Comparison of ENCODE assay signal across 11 cellular contexts in genomic region chr10:58775960-58776574, GRCh38.
DNase-seq lines count a peak whose midpoint lies in the region; ATAC-seq and TF ChIP-seq lines count a peak whose summit lies in the region.
"Had no signal": no experiment of that assay in that cellular context is flagged by ENCODE, and none has a peak within 500 bp of the region (broad histone marks: within the 10 kb centered on the region; RNA-seq: fewer than 3 reads in every experiment).

No MANE protein-coding gene starts in this region.

- peak; percentile 16 for DNase-seq in BE2C
- peak; percentile 80 for DNase-seq in RPMI7951 (ENCODE audit: low read depth)
- peak; percentile 53 for DNase-seq in fibroblast of peridontal ligament (ENCODE audit: extremely low read depth)
- DNase-seq in ascending aorta (ENCODE audit: low spot score in 2 of 2) = no peak
- no peak for DNase-seq in activated T-cell treated with anti-CD3 and anti-CD28 coated beads, Interleukin-2, amount 50 U/mL, for 4 hours
- no peak for DNase-seq in NCI-H2029 treated with DMSO at 0.1 percent for 48 hours (lab: John Stamatoyannopoulos, UW)
- DNase-seq: amniotic stem cell; CD4-positive, CD25-positive, alpha-beta regulatory T cell; NCI-H1694 had no signal

- peaks cover 73% of the 10 kb centered on the region for H3K4me1 Mint-ChIP-seq in nephron
- no peaks in the 10 kb centered on the region for H3K4me1 Mint-ChIP-seq in activated T-cell treated with anti-CD3 and anti-CD28 coated beads, Interleukin-2, amount 50 U/mL, for 4 hours (ENCODE audit: low read depth)
- H3K4me1 Mint-ChIP-seq: CD4-positive, CD25-positive, alpha-beta regulatory T cell had no signal

- H3K9me3 ChIP-seq in BE2C (no peaks in the 10 kb centered on the region), ascending aorta (no peaks in the 10 kb centered on the region)

- H3K27me3 ChIP-seq in BE2C = no peaks in the 10 kb centered on the region
- no peaks in the 10 kb centered on the region for H3K27me3 ChIP-seq in ascending aorta

- intact Hi-C loops in ascending aorta (cut with DNase I) = no loop called here

- no peaks in the 10 kb centered on the region for H3K27me3 Mint-ChIP-seq in nephron (ENCODE audit: low read depth)
- peaks cover 2% of the 10 kb centered on the region for H3K27me3 Mint-ChIP-seq in activated T-cell treated with anti-CD3 and anti-CD28 coated beads, Interleukin-2, amount 50 U/mL, for 4 hours (ENCODE audit: low read depth)
- H3K27me3 Mint-ChIP-seq: CD4-positive, CD25-positive, alpha-beta regulatory T cell had no signal

- no peaks in the 10 kb centered on the region for H3K9me3 Mint-ChIP-seq in nephron
- no peaks in the 10 kb centered on the region for H3K9me3 Mint-ChIP-seq in activated T-cell treated with anti-CD3 and anti-CD28 coated beads, Interleukin-2, amount 50 U/mL, for 4 hours

- H3K36me3 ChIP-seq in BE2C (no peaks in the 10 kb centered on the region), ascending aorta (no peaks in the 10 kb centered on the region)

- H3K4me3 Mint-ChIP-seq in nephron = no peak overlapping the region
- no peak overlapping the region for H3K4me3 Mint-ChIP-seq in activated T-cell treated with anti-CD3 and anti-CD28 coated beads, Interleukin-2, amount 50 U/mL, for 4 hours
- H3K4me3 Mint-ChIP-seq: CD4-positive, CD25-positive, alpha-beta regulatory T cell had no signal

- peak overlapping the region in 1 of 2 donors; percentile 17 for H3K27ac ChIP-seq in ascending aorta

- H3K4me1 ChIP-seq in BE2C (peaks cover 22% of the 10 kb centered on the region), ascending aorta (peaks cover 0 to 6% of the 10 kb centered on the region in 2 donors)

- peak overlapping the region in 2 of 3 experiments; percentile 86 to 87 for H3K27ac Mint-ChIP-seq in nephron
- H3K27ac Mint-ChIP-seq: CD4-positive, CD25-positive, alpha-beta regulatory T cell had no signal

- no peak for TF ChIP-seq CTCF in BE2C (IDR thresholded peaks at IDR 0.05; ENCODE audit: low read depth, low read length)
- no peak for TF ChIP-seq CTCF in nephron (IDR thresholded peaks at IDR 0.05; ENCODE audit: unreplicated experiment in 3 of 3)
- no peak for TF ChIP-seq CTCF in ascending aorta (IDR thresholded peaks at IDR 0.05)

- peak overlapping the region; percentile 43 for H3K4me3 ChIP-seq in BE2C (ENCODE audit: low read depth, low read length)
- no peak overlapping the region for H3K4me3 ChIP-seq in ascending aorta

- no peak for ATAC-seq in activated T-cell treated with anti-CD3 and anti-CD28 coated beads, Interleukin-2, amount 50 U/mL, for 4 hours
- ATAC-seq in GM21423 (IDR thresholded peaks at IDR 0.05; ENCODE audit: unreplicated experiment) = no peak

- H3K36me3 Mint-ChIP-seq in nephron (ENCODE audit: low read depth) = no peaks in the 10 kb centered on the region
- no peaks in the 10 kb centered on the region for H3K36me3 Mint-ChIP-seq in activated T-cell treated with anti-CD3 and anti-CD28 coated beads, Interleukin-2, amount 50 U/mL, for 4 hours (ENCODE audit: insufficient read depth)
- H3K36me3 Mint-ChIP-seq: CD4-positive, CD25-positive, alpha-beta regulatory T cell had no signal

Comparison
In these comparisons a context has a peak if more than half of its experiments do, and no peak if none do; other contexts are left out.
1. DNase-seq: peak in BE2C (single experiment), RPMI7951 (single experiment) and fibroblast of peridontal ligament (single experiment); none in ascending aorta (0 of 2), activated T-cell treated with anti-CD3 and anti-CD28 coated beads, Interleukin-2, amount 50 U/mL, for 4 hours (single experiment) and NCI-H2029 treated with DMSO at 0.1 percent for 48 hours (single experiment).